ENCODE assay signal across 13 cellular contexts in genomic region chr9:130110166-130110565, GRCh38. TPM values are rescaled to one million over a fixed set of nuclear protein-coding genes. Genes with fewer than 3 reads are reported as not detected.
A peak's percentile ranks its signal among the peaks of the same experiment; 100 is the strongest.
DNase-seq lines count a peak whose midpoint lies in the region; ATAC-seq and TF ChIP-seq lines count a peak whose summit lies in the region.
"Had no signal": no experiment of that assay in that cellular context is flagged by ENCODE, and none has a peak within 500 bp of the region (broad histone marks: within the 10 kb centered on the region; RNA-seq: fewer than 3 reads in every experiment).

No MANE protein-coding gene starts in this region.

- H3K4me1 ChIP-seq in prostate gland (replicated peaks) = no peaks in the 10 kb centered on the region

- DNase-seq in NCI-H2107 treated with DMSO at 0.1 percent for 48 hours (lab: John Stamatoyannopoulos, UW; ENCODE audit: unreplicated experiment) (peak; percentile 9), NCI-H2107 (lab: John Stamatoyannopoulos, UW) (no peak), MV-4-11 (lab: John Stamatoyannopoulos, UW) (peak; percentile 1), cerebellum (ENCODE audit: low spot score) (peak; percentile 53), prostate gland (ENCODE audit: low spot score) (no peak), RKO (ENCODE audit: low spot score) (no peak)
- no peak for DNase-seq in activated CD8-positive, alpha-beta memory T cell treated with anti-CD3 and anti-CD28 coated beads, Interleukin-2, amount 50 U/mL, for 48 hours
- DNase-seq: activated CD8-positive, alpha-beta memory T cell treated with anti-CD3 and anti-CD28 coated beads, Interleukin-2, amount 50 U/mL, for 4 hours; cerebellar nuclear complex; NCI-H524 treated with DMSO at 0.1 percent for 48 hours; T-helper 1 cell had no signal

- WGBS in prostate gland = 84% methylated on average over 5 of the region's 5 CpGs

- no peaks in the 10 kb centered on the region for H3K9me3 ChIP-seq in prostate gland
- H3K9me3 ChIP-seq: spleen had no signal

- intact Hi-C loops in prostate gland (cut with DNase I) = loop anchor here (2.0 to 5.0 kb wide), 2 partner anchors 62 to 233 kb away; partner anchors contain the start of gene NCS1

- no peak for TF ChIP-seq CTCF in prostate gland (IDR thresholded peaks at IDR 0.05)

- H3K27me3 ChIP-seq in prostate gland (replicated peaks; ENCODE audit: insufficient read depth) = no peaks in the 10 kb centered on the region
- H3K27me3 ChIP-seq: spleen had no signal

- H3K4me3 ChIP-seq in prostate gland = no peak overlapping the region
- H3K4me3 ChIP-seq: spleen had no signal

- peaks cover 0 to 11% of the 10 kb centered on the region in 2 donors for H3K36me3 ChIP-seq in prostate gland

- no peak for ATAC-seq in HG02938 (IDR thresholded peaks at IDR 0.05; ENCODE audit: unreplicated experiment)

- TF ChIP-seq POLR2A in prostate gland (IDR thresholded peaks at IDR 0.05) = no peak

- peak overlapping the region; percentile 51 for H3K27ac ChIP-seq in prostate gland
- H3K27ac ChIP-seq: spleen had no signal

RNA-seq across cellular contexts. Expression of gene GPR107, which starts 56.5 kb away (rescaled TPM):
- total RNA-seq in cerebellum = 35.6 TPM
- total RNA-seq in prostate gland = 10 to 100 TPM; 36.3 to 51.5 TPM

Comparison
In these comparisons a context has a peak if more than half of its experiments do, and no peak if none do; other contexts are left out.
1. DNase-seq: peak in NCI-H2107 treated with DMSO at 0.1 percent for 48 hours (single experiment), MV-4-11 (single experiment) and cerebellum (single experiment); none in NCI-H2107 (single experiment), prostate gland (single experiment), activated CD8-positive, alpha-beta memory T cell treated with anti-CD3 and anti-CD28 coated beads, Interleukin-2, amount 50 U/mL, for 48 hours (single experiment) and RKO (single experiment).